ENCODE assay signal across 1 cellular context in the genomic region with DNA sequence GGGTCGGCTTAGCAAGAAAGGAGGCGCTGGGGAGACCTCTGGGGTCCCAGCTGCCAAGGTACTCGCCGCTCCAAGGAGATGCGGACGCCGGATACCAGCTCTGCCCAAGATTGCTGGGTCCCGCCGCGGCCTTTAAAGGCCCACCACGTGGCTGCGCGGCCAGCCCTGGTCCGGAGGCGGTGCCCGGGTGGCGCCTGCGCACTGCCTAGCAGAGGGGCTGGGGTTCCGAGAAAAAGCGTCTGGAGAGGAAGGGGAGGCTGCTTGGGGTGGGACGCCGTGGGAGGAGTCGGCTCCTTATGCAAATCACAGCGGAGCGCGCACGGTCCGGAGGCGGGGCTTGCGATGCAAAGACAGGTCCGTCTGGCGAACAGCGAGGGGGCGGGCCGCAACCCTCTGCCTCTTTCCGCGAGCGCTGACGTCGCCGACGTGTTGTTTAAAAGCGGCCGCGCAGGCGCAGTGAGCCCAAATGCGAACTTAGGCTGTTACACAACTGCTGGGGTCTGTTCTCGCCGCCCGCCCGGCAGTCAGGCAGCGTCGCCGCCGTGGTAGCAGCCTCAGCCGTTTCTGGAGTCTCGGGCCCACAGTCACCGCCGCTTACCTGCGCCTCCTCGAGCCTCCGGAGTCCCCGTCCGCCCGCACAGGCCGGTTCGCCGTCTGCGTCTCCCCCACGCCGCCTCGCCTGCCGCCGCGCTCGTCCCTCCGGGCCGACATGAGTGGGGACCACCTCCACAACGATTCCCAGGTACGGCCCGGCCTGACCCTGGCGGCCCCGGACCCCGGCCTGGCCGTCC.
TF ChIP-seq lines count a peak whose summit lies in the region.

A gene (plus strand): TSS at position 464 of the 791 bp plus-strand sequence. CDS start 246 bp downstream, at position 710.

TF ChIP-seq in WTC11, 78 proteins besides CTCF, POLR2A, EP300 and RAD21 (continued from another document and continues in another):
- TF ChIP-seq, protein P1, sequence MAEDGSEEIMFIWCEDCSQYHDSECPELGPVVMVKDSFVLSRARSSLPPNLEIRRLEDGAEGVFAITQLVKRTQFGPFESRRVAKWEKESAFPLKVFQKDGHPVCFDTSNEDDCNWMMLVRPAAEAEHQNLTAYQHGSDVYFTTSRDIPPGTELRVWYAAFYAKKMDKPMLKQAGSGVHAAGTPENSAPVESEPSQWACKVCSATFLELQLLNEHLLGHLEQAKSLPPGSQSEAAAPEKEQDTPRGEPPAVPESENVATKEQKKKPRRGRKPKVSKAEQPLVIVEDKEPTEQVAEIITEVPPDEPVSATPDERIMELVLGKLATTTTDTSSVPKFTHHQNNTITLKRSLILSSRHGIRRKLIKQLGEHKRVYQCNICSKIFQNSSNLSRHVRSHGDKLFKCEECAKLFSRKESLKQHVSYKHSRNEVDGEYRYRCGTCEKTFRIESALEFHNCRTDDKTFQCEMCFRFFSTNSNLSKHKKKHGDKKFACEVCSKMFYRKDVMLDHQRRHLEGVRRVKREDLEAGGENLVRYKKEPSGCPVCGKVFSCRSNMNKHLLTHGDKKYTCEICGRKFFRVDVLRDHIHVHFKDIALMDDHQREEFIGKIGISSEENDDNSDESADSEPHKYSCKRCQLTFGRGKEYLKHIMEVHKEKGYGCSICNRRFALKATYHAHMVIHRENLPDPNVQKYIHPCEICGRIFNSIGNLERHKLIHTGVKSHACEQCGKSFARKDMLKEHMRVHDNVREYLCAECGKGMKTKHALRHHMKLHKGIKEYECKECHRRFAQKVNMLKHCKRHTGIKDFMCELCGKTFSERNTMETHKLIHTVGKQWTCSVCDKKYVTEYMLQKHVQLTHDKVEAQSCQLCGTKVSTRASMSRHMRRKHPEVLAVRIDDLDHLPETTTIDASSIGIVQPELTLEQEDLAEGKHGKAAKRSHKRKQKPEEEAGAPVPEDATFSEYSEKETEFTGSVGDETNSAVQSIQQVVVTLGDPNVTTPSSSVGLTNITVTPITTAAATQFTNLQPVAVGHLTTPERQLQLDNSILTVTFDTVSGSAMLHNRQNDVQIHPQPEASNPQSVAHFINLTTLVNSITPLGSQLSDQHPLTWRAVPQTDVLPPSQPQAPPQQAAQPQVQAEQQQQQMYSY (CRISPR knock-in tag; IDR thresholded peaks at IDR 0.05), result no peak
- TF ChIP-seq, protein P2, sequence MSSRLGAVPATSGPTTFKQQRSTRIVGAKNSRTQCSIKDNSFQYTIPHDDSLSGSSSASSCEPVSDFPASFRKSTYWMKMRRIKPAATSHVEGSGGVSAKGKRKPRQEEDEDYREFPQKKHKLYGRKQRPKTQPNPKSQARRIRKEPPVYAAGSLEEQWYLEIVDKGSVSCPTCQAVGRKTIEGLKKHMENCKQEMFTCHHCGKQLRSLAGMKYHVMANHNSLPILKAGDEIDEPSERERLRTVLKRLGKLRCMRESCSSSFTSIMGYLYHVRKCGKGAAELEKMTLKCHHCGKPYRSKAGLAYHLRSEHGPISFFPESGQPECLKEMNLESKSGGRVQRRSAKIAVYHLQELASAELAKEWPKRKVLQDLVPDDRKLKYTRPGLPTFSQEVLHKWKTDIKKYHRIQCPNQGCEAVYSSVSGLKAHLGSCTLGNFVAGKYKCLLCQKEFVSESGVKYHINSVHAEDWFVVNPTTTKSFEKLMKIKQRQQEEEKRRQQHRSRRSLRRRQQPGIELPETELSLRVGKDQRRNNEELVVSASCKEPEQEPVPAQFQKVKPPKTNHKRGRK (CRISPR knock-in tag; IDR thresholded peaks at IDR 0.05; ENCODE audit: borderline replicate concordance), result no peak
- no peak for TF ChIP-seq NR2C2 (CRISPR knock-in tag; IDR thresholded peaks at IDR 0.05)
- TF ChIP-seq, protein P3, sequence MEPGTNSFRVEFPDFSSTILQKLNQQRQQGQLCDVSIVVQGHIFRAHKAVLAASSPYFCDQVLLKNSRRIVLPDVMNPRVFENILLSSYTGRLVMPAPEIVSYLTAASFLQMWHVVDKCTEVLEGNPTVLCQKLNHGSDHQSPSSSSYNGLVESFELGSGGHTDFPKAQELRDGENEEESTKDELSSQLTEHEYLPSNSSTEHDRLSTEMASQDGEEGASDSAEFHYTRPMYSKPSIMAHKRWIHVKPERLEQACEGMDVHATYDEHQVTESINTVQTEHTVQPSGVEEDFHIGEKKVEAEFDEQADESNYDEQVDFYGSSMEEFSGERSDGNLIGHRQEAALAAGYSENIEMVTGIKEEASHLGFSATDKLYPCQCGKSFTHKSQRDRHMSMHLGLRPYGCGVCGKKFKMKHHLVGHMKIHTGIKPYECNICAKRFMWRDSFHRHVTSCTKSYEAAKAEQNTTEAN (CRISPR knock-in tag; IDR thresholded peaks at IDR 0.05), result 0 out of 2 replicates have a peak, but pooled peaks have one; percentile 16
- TF ChIP-seq, protein P4, sequence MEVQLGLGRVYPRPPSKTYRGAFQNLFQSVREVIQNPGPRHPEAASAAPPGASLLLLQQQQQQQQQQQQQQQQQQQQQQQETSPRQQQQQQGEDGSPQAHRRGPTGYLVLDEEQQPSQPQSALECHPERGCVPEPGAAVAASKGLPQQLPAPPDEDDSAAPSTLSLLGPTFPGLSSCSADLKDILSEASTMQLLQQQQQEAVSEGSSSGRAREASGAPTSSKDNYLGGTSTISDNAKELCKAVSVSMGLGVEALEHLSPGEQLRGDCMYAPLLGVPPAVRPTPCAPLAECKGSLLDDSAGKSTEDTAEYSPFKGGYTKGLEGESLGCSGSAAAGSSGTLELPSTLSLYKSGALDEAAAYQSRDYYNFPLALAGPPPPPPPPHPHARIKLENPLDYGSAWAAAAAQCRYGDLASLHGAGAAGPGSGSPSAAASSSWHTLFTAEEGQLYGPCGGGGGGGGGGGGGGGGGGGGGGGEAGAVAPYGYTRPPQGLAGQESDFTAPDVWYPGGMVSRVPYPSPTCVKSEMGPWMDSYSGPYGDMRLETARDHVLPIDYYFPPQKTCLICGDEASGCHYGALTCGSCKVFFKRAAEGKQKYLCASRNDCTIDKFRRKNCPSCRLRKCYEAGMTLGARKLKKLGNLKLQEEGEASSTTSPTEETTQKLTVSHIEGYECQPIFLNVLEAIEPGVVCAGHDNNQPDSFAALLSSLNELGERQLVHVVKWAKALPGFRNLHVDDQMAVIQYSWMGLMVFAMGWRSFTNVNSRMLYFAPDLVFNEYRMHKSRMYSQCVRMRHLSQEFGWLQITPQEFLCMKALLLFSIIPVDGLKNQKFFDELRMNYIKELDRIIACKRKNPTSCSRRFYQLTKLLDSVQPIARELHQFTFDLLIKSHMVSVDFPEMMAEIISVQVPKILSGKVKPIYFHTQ (CRISPR knock-in tag; IDR thresholded peaks at IDR 0.05), result no peak
- TF ChIP-seq ZNF423 (CRISPR knock-in tag; IDR thresholded peaks at IDR 0.05), result no peak
- TF ChIP-seq, protein P5, sequence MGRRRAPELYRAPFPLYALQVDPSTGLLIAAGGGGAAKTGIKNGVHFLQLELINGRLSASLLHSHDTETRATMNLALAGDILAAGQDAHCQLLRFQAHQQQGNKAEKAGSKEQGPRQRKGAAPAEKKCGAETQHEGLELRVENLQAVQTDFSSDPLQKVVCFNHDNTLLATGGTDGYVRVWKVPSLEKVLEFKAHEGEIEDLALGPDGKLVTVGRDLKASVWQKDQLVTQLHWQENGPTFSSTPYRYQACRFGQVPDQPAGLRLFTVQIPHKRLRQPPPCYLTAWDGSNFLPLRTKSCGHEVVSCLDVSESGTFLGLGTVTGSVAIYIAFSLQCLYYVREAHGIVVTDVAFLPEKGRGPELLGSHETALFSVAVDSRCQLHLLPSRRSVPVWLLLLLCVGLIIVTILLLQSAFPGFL (CRISPR knock-in tag; IDR thresholded peaks at IDR 0.05; ENCODE audit: borderline replicate concordance), result no peak
- no peak for TF ChIP-seq ESRRA (CRISPR knock-in tag; IDR thresholded peaks at IDR 0.05; ENCODE audit: borderline replicate concordance)
- peak; percentile 57; the same call in 1 of the 2 replicates for TF ChIP-seq TEAD1 (CRISPR knock-in tag; IDR thresholded peaks at IDR 0.05)
- TF ChIP-seq IRF2 (CRISPR knock-in tag; IDR thresholded peaks at IDR 0.05; ENCODE audit: borderline replicate concordance, low read depth), result no peak
- TF ChIP-seq, protein P6, sequence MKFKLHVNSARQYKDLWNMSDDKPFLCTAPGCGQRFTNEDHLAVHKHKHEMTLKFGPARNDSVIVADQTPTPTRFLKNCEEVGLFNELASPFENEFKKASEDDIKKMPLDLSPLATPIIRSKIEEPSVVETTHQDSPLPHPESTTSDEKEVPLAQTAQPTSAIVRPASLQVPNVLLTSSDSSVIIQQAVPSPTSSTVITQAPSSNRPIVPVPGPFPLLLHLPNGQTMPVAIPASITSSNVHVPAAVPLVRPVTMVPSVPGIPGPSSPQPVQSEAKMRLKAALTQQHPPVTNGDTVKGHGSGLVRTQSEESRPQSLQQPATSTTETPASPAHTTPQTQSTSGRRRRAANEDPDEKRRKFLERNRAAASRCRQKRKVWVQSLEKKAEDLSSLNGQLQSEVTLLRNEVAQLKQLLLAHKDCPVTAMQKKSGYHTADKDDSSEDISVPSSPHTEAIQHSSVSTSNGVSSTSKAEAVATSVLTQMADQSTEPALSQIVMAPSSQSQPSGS (CRISPR knock-in tag; IDR thresholded peaks at IDR 0.05; ENCODE audit: borderline replicate concordance, low read depth), result no peak
- TF ChIP-seq, protein P7, sequence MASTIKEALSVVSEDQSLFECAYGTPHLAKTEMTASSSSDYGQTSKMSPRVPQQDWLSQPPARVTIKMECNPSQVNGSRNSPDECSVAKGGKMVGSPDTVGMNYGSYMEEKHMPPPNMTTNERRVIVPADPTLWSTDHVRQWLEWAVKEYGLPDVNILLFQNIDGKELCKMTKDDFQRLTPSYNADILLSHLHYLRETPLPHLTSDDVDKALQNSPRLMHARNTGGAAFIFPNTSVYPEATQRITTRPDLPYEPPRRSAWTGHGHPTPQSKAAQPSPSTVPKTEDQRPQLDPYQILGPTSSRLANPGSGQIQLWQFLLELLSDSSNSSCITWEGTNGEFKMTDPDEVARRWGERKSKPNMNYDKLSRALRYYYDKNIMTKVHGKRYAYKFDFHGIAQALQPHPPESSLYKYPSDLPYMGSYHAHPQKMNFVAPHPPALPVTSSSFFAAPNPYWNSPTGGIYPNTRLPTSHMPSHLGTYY (CRISPR knock-in tag; IDR thresholded peaks at IDR 0.05), result no peak
- TF ChIP-seq, protein P8, sequence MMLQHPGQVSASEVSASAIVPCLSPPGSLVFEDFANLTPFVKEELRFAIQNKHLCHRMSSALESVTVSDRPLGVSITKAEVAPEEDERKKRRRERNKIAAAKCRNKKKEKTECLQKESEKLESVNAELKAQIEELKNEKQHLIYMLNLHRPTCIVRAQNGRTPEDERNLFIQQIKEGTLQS (CRISPR knock-in tag; conservative IDR thresholded peaks at IDR 0.05), result no peak
- TF ChIP-seq ETV6 (CRISPR knock-in tag; IDR thresholded peaks at IDR 0.05), result peak; percentile 86; the same call in 1 of the 2 replicates
- TF ChIP-seq, protein P9, sequence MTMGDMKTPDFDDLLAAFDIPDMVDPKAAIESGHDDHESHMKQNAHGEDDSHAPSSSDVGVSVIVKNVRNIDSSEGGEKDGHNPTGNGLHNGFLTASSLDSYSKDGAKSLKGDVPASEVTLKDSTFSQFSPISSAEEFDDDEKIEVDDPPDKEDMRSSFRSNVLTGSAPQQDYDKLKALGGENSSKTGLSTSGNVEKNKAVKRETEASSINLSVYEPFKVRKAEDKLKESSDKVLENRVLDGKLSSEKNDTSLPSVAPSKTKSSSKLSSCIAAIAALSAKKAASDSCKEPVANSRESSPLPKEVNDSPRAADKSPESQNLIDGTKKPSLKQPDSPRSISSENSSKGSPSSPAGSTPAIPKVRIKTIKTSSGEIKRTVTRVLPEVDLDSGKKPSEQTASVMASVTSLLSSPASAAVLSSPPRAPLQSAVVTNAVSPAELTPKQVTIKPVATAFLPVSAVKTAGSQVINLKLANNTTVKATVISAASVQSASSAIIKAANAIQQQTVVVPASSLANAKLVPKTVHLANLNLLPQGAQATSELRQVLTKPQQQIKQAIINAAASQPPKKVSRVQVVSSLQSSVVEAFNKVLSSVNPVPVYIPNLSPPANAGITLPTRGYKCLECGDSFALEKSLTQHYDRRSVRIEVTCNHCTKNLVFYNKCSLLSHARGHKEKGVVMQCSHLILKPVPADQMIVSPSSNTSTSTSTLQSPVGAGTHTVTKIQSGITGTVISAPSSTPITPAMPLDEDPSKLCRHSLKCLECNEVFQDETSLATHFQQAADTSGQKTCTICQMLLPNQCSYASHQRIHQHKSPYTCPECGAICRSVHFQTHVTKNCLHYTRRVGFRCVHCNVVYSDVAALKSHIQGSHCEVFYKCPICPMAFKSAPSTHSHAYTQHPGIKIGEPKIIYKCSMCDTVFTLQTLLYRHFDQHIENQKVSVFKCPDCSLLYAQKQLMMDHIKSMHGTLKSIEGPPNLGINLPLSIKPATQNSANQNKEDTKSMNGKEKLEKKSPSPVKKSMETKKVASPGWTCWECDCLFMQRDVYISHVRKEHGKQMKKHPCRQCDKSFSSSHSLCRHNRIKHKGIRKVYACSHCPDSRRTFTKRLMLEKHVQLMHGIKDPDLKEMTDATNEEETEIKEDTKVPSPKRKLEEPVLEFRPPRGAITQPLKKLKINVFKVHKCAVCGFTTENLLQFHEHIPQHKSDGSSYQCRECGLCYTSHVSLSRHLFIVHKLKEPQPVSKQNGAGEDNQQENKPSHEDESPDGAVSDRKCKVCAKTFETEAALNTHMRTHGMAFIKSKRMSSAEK (CRISPR knock-in tag; IDR thresholded peaks at IDR 0.05; ENCODE audit: borderline replicate concordance), result no peak
- TF ChIP-seq ELF4 (CRISPR knock-in tag; IDR thresholded peaks at IDR 0.05; ENCODE audit: low read depth), result no peak
- TF ChIP-seq, protein P10, sequence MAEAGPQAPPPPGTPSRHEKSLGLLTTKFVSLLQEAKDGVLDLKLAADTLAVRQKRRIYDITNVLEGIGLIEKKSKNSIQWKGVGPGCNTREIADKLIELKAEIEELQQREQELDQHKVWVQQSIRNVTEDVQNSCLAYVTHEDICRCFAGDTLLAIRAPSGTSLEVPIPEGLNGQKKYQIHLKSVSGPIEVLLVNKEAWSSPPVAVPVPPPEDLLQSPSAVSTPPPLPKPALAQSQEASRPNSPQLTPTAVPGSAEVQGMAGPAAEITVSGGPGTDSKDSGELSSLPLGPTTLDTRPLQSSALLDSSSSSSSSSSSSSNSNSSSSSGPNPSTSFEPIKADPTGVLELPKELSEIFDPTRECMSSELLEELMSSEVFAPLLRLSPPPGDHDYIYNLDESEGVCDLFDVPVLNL (CRISPR knock-in tag; IDR thresholded peaks at IDR 0.05; ENCODE audit: borderline replicate concordance, low read depth), result no peak
- no peak; the same call in 1 of the 2 replicates for TF ChIP-seq MYBL2 (CRISPR knock-in tag; IDR thresholded peaks at IDR 0.05)
- TF ChIP-seq NR3C1 (CRISPR knock-in tag; conservative IDR thresholded peaks at IDR 0.05; ENCODE audit: low read depth), result no peak
- TF ChIP-seq PRRX2 (CRISPR knock-in tag; IDR thresholded peaks at IDR 0.05), result no peak
- TF ChIP-seq KAT7 (CRISPR knock-in tag; IDR thresholded peaks at IDR 0.05; ENCODE audit: borderline replicate concordance), result no peak
- no peak for TF ChIP-seq CREB1 (CRISPR knock-in tag; IDR thresholded peaks at IDR 0.05)
- no peak for TF ChIP-seq HMGA2 (CRISPR knock-in tag; IDR thresholded peaks at IDR 0.05)
- no peak for TF ChIP-seq NFYB (CRISPR knock-in tag; conservative IDR thresholded peaks at IDR 0.05; ENCODE audit: low read depth)
- no peak for TF ChIP-seq SMAD3 (CRISPR knock-in tag; IDR thresholded peaks at IDR 0.05; ENCODE audit: borderline replicate concordance)
- TF ChIP-seq ATF1 (CRISPR knock-in tag; IDR thresholded peaks at IDR 0.05), result no peak
